ENCODE assay signal across 16 cellular contexts in genomic region chr1:201911827-201912571, GRCh38. TPM values are rescaled to one million over a fixed set of nuclear protein-coding genes. Genes with fewer than 3 reads are reported as not detected.
DNase-seq lines count a peak whose midpoint lies in the region; ATAC-seq, FAIRE-seq and TF ChIP-seq lines count a peak whose summit lies in the region.
"Had no signal": no experiment of that assay in that cellular context is flagged by ENCODE, and none has a peak within 500 bp of the region (broad histone marks: within the 10 kb centered on the region; RNA-seq: fewer than 3 reads in every experiment).

No MANE protein-coding gene starts in this region.

- H3K27ac ChIP-seq in K562 (ENCODE audit: extremely low read depth, low read depth, low read length) (no peak overlapping the region), tibial artery (peak overlapping the region; percentile 92 to 94)
- H3K27ac ChIP-seq: BLaER1, RWPE1 had no signal

- H3K4me1 ChIP-seq in Loucy (ENCODE audit: insufficient read depth, low read length, poor library complexity, severe bottlenecking) (peaks cover 11% of the 10 kb centered on the region), K562 (replicated peaks in 1 of 2; ENCODE audit: control insufficient read depth in 2 of 2, insufficient read depth in 2 of 2, low read length in 2 of 2) (peaks cover 6 to 10% of the 10 kb centered on the region in 2 experiments; a peak in 4 of 5 replicates), tibial artery (peaks cover 0 to 100% (median 96%) of the 10 kb centered on the region in 4 donors)
- H3K4me1 ChIP-seq: BLaER1 had no signal

- H4K20me1 ChIP-seq in Loucy (ENCODE audit: insufficient read depth, low read length, poor library complexity, severe bottlenecking), result no peaks in the 10 kb centered on the region
- H4K20me1 ChIP-seq in K562 (replicated peaks; ENCODE audit: control insufficient read depth, insufficient read depth, low read length), result no peaks in the 10 kb centered on the region
- H4K20me1 ChIP-seq: BLaER1 had no signal

- H3K36me3 ChIP-seq in Loucy (ENCODE audit: insufficient read depth, low read length) (no peaks in the 10 kb centered on the region), K562 (ENCODE audit: control insufficient read depth, insufficient read depth, low read length) (no peaks in the 10 kb centered on the region), tibial artery (peaks cover 23 to 67% (median 30%) of the 10 kb centered on the region in 3 donors)
- H3K36me3 ChIP-seq: BLaER1 had no signal

- H3K4me2 ChIP-seq in Loucy (ENCODE audit: low read depth, low read length, poor library complexity, severe bottlenecking), result no peak overlapping the region
- H3K4me2 ChIP-seq in K562 (ENCODE audit: insufficient read depth, low read length), result no peak overlapping the region
- H3K4me2 ChIP-seq: BLaER1 had no signal

- peak overlapping the region; percentile 60; the same call in 1 of the 2 replicates for H2AFZ ChIP-seq in Loucy (ENCODE audit: low read length)
- 0 out of 2 replicates have a peak overlapping the region, but pooled peaks have one; percentile 21 for H2AFZ ChIP-seq in K562 (ENCODE audit: low read depth, low read length)

- H3K27me3 Mint-ChIP-seq in neural crest cell (ENCODE audit: low read depth), result no peaks in the 10 kb centered on the region
- H3K27me3 Mint-ChIP-seq: stimulated activated naive CD8-positive, alpha-beta T cell treated with anti-CD3 and anti-CD28 coated beads, Interleukin-15, Interleukin-2, amounts not matched to agents 100 ng/mL and 50 ng/mL, for 24 hours had no signal

- in situ Hi-C loops in K562 (cut with MboI), result no loop called here

- no peaks in the 10 kb centered on the region for H3K9me3 Mint-ChIP-seq in neural crest cell
- H3K9me3 Mint-ChIP-seq: activated CD8-positive, alpha-beta T cell treated with anti-CD3 and anti-CD28 coated beads for 36 hours; activated naive CD8-positive, alpha-beta T cell treated with anti-CD3 and anti-CD28 coated beads, Interleukin-2, amount 50 U/mL, for 24 hours; HFFc6; IgD-negative memory B cell; stimulated activated naive CD8-positive, alpha-beta T cell treated with anti-CD3 and anti-CD28 coated beads, Interleukin-15, Interleukin-2, amounts not matched to agents 100 ng/mL and 50 ng/mL, for 24 hours had no signal

- FAIRE-seq in K562 (lab: Jason Lieb, UNC), result no peak

- no peaks in the 10 kb centered on the region for H3K79me2 ChIP-seq in Loucy (ENCODE audit: insufficient read depth, low read length)
- H3K79me2 ChIP-seq in K562 (ENCODE audit: control insufficient read depth, insufficient read depth, low read length), result no peaks in the 10 kb centered on the region

- POLR2A ChIA-PET in K562 (lab: Yijun Ruan, JAX), result interaction anchor here (0.9 to 1.8 kb wide), 4 partner anchors 8 to 50 kb away, joined by 3 to 10 read pairs (median 6); partner anchors contain the start of gene TIMM17A

- BruUV-seq in K562 (replicated peaks; lab: Mats Ljungman, UMichigan), result no TSS peak

- ATAC-seq in K562, result no peak
- ATAC-seq: activated CD8-positive, alpha-beta T cell treated with anti-CD3 and anti-CD28 coated beads for 36 hours; activated naive CD8-positive, alpha-beta T cell treated with anti-CD3 and anti-CD28 coated beads, Interleukin-2, amount 50 U/mL, for 24 hours; left lobe of liver had no signal

- no peaks in the 10 kb centered on the region for H3K9me1 ChIP-seq in K562 (ENCODE audit: control insufficient read depth, insufficient read depth, low read length)

- TF ChIP-seq POLR2A in K562 (conservative IDR thresholded peaks at IDR 0.05), result no peak

- TF ChIP-seq CTCF in Loucy (conservative IDR thresholded peaks at IDR 0.05; ENCODE audit: low read length) (no peak), K562 (IDR thresholded peaks at IDR 0.05 in 2 of 3, conservative IDR thresholded peaks at IDR 0.05 in 1 of 3; ENCODE audit: insufficient read depth in 2 of 3, low read depth in 1 of 3, low read length in 3 of 3) (no peak), neural crest cell (conservative IDR thresholded peaks at IDR 0.05) (no peak), tibial artery (IDR thresholded peaks at IDR 0.05) (no peak)

- H3K4me3 ChIP-seq in Loucy (ENCODE audit: low read length, poor library complexity, severe bottlenecking), result no peak overlapping the region
- no peak overlapping the region for H3K4me3 ChIP-seq in K562
- no peak overlapping the region for H3K4me3 ChIP-seq in tibial artery
- H3K4me3 ChIP-seq: BLaER1 had no signal

- H3K9me2 ChIP-seq in Loucy (replicated peaks; ENCODE audit: low read depth, low read length), result no peaks in the 10 kb centered on the region

- CTCF ChIA-PET in K562 (lab: Yijun Ruan, JAX; ENCODE audit: low intra/inter-chr PET ratio), result no interaction called here

- TF ChIP-seq RAD21 in K562 (CRISPR knock-in tag; conservative IDR thresholded peaks at IDR 0.05 in 1 of 2, IDR thresholded peaks at IDR 0.05 in 1 of 2), result no peak

- DNase-seq in K562 (ENCODE audit: extremely low read depth in 1 of 4, low spot score in 3 of 4), result peak in 1 of 4 experiments; percentile 34
- no peak for DNase-seq in neural crest cell (ENCODE audit: low read depth, low spot score)
- no peak for DNase-seq in tibial artery
- no peak for DNase-seq in OCI-M2 (lab: John Stamatoyannopoulos, UW; ENCODE audit: unreplicated experiment)
- no peak for DNase-seq in NCI-H748 treated with DMSO at 0.1 percent for 48 hours (lab: John Stamatoyannopoulos, UW)
- no peak for DNase-seq in AML-193 (lab: John Stamatoyannopoulos, UW)
- DNase-seq: activated CD8-positive, alpha-beta T cell treated with anti-CD3 and anti-CD28 coated beads for 36 hours; activated naive CD8-positive, alpha-beta T cell treated with anti-CD3 and anti-CD28 coated beads, Interleukin-2, amount 50 U/mL, for 24 hours; DMS153; HFFc6 had no signal

- H3K4me1 Mint-ChIP-seq in neural crest cell, result peaks cover 17% of the 10 kb centered on the region

- H3K27ac Mint-ChIP-seq in neural crest cell (ENCODE audit: unreplicated experiment), result peak overlapping the region; percentile 78
- H3K27ac Mint-ChIP-seq: activated CD8-positive, alpha-beta T cell treated with anti-CD3 and anti-CD28 coated beads for 36 hours; activated naive CD8-positive, alpha-beta T cell treated with anti-CD3 and anti-CD28 coated beads, Interleukin-2, amount 50 U/mL, for 24 hours; HFFc6; stimulated activated naive CD8-positive, alpha-beta T cell treated with anti-CD3 and anti-CD28 coated beads, Interleukin-15, Interleukin-2, amounts not matched to agents 100 ng/mL and 50 ng/mL, for 24 hours had no signal

- H3K4me3 Mint-ChIP-seq in neural crest cell, result no peak overlapping the region
- H3K4me3 Mint-ChIP-seq: activated CD8-positive, alpha-beta T cell treated with anti-CD3 and anti-CD28 coated beads for 36 hours; activated naive CD8-positive, alpha-beta T cell treated with anti-CD3 and anti-CD28 coated beads, Interleukin-2, amount 50 U/mL, for 24 hours; HFFc6; IgD-negative memory B cell; stimulated activated naive CD8-positive, alpha-beta T cell treated with anti-CD3 and anti-CD28 coated beads, Interleukin-15, Interleukin-2, amounts not matched to agents 100 ng/mL and 50 ng/mL, for 24 hours had no signal

- no peaks in the 10 kb centered on the region for H3K36me3 Mint-ChIP-seq in neural crest cell (ENCODE audit: low read depth)
- H3K36me3 Mint-ChIP-seq: IgD-negative memory B cell had no signal

- H3F3A ChIP-seq in Loucy (ENCODE audit: low read depth), result no peaks in the 10 kb centered on the region

- no peak overlapping the region for H3K9ac ChIP-seq in Loucy (ENCODE audit: low read depth, low read length, poor library complexity, severe bottlenecking)
- H3K9ac ChIP-seq in K562 (ENCODE audit: insufficient read depth in 1 of 2, low read depth in 2 of 2, low read length in 2 of 2), result 0 out of 4 replicates have a peak overlapping the region, but pooled peaks of 1 of the 2 experiments have one; percentile 10
- H3K9ac ChIP-seq: BLaER1 had no signal

- no peak for TF ChIP-seq EP300 in K562 (IDR thresholded peaks at IDR 0.05; ENCODE audit: low read length)

- H3K9me3 ChIP-seq in Loucy (ENCODE audit: insufficient read depth, low read depth, low read length), result no peaks in the 10 kb centered on the region
- H3K9me3 ChIP-seq in K562 (replicated peaks; ENCODE audit: control insufficient read depth, insufficient read depth, low read depth, low read length), result no peaks in the 10 kb centered on the region
- H3K9me3 ChIP-seq in tibial artery, result no peaks in the 10 kb centered on the region
- H3K9me3 ChIP-seq: BLaER1 had no signal

- intact Hi-C loops in K562 (cut with micrococcal nuclease), result no loop called here
- intact Hi-C loops in tibial artery (cut with DNase I; ENCODE audit: low total_unique reads), result no loop called here

- H3K27me3 ChIP-seq in Loucy (ENCODE audit: insufficient read depth, low read length, poor library complexity, severe bottlenecking), result no peaks in the 10 kb centered on the region
- no peaks in the 10 kb centered on the region for H3K27me3 ChIP-seq in K562 (ENCODE audit: control insufficient read depth in 2 of 2, insufficient read depth in 2 of 2, low read length in 2 of 2)
- H3K27me3 ChIP-seq in tibial artery, result no peaks in the 10 kb centered on the region
- H3K27me3 ChIP-seq: BLaER1 had no signal

- whole genome bisulfite sequencing in K562 (ENCODE audit: insufficient coverage, low coverage, missing lambda C conversion rate), result 18% methylated on average over 4 of the region's 4 CpGs

RNA-seq across cellular contexts. Expression of gene SHISA4, which starts 23.3 kb away (rescaled TPM):
- 0.74 and 2.5 TPM in 2 replicates for total RNA-seq in K562 (2011; cell fraction: chromatin; rRNA removed; ENCODE audit: low replicate concordance)
- total RNA-seq in K562 (2011; cell fraction: nucleolus; rRNA removed), result 1.8 and 3.3 TPM in 2 replicates
- total RNA-seq in K562 (2011; cell fraction: nucleoplasm; rRNA removed), result 2.2 and 3.8 TPM in 2 replicates
- total RNA-seq in K562 (2014; rRNA removed) (0.68 and 1.0 TPM in 2 replicates), K562 (2014; rRNA removed; fragmentation: Illumina TruSeq; extraction: Trizol) (0.15 TPM in 1 of 2 replicates, not detected in the other), K562 (2015; rRNA removed; fragmentation: Illumina TruSeq; extraction: Trizol) (0.19 and 0.43 TPM in 2 replicates), K562 (2021) (0.40 and 0.84 TPM in 2 replicates), neural crest cell (10.8 and 11.7 TPM in 2 replicates)
- polyA plus RNA-seq in K562 (2011; rRNA removed) (0.95 and 1.2 TPM in 2 replicates), K562 (2014; fragmentation: Illumina TruSeq; extraction: Trizol) (0.27 and 0.75 TPM in 2 replicates), K562 (2014; fragmentation: Nextera tagmentation; extraction: Ambion mirVana) (not detected), K562 (2014; rRNA removed) (0.73 and 0.81 TPM in 2 replicates)
- 1.3 and 5.2 TPM in 2 replicates for polyA plus RNA-seq in K562 (2011; cell fraction: cytosol; rRNA removed)
- polyA plus RNA-seq in K562 (2011; cell fraction: nucleus; rRNA removed), result 1.3 and 4.0 TPM in 2 replicates
- polyA plus RNA-seq in K562 (2012), result 0.74 and 2.6 TPM in 2 replicates
- polyA minus RNA-seq in K562 (2011; rRNA and poly(A)+ RNA removed), result 0.21 and 1.1 TPM in 2 replicates
- polyA minus RNA-seq in K562 (2011; cell fraction: cytosol; rRNA and poly(A)+ RNA removed), result not detected in 2 replicates
- polyA minus RNA-seq in K562 (2011; cell fraction: nucleus; rRNA and poly(A)+ RNA removed), result 0.54 and 1.1 TPM in 2 replicates

RNA-seq across cellular contexts. Expression of gene LMOD1, which starts 34.3 kb away (rescaled TPM):
- total RNA-seq in K562 (2011; cell fraction: chromatin; rRNA removed; ENCODE audit: low replicate concordance), result 0.65 and 1.6 TPM in 2 replicates
- total RNA-seq in K562 (2011; cell fraction: nucleolus; rRNA removed), result 1.4 and 1.7 TPM in 2 replicates
- total RNA-seq in K562 (2011; cell fraction: nucleoplasm; rRNA removed), result 0.92 and 1.5 TPM in 2 replicates
- 0.54 and 0.69 TPM in 2 replicates for total RNA-seq in K562 (2014; rRNA removed)
- 0.16 and 0.22 TPM in 2 replicates for total RNA-seq in K562 (2014; rRNA removed; fragmentation: Illumina TruSeq; extraction: Trizol)
- 0.15 and 0.22 TPM in 2 replicates for total RNA-seq in K562 (2015; rRNA removed; fragmentation: Illumina TruSeq; extraction: Trizol)
- total RNA-seq in K562 (2021), result 0.42 and 0.54 TPM in 2 replicates
- 0.28 and 0.43 TPM in 2 replicates for polyA plus RNA-seq in K562 (2011; rRNA removed)
- polyA plus RNA-seq in K562 (2011; cell fraction: cytosol; rRNA removed), result 0.24 and 0.48 TPM in 2 replicates
- 0.65 and 1.5 TPM in 2 replicates for polyA plus RNA-seq in K562 (2011; cell fraction: nucleus; rRNA removed)
- 0.33 and 0.69 TPM in 2 replicates for polyA plus RNA-seq in K562 (2012)
- polyA plus RNA-seq in K562 (2014; fragmentation: Illumina TruSeq; extraction: Trizol), result 0.40 and 0.45 TPM in 2 replicates
- polyA plus RNA-seq in K562 (2014; fragmentation: Nextera tagmentation; extraction: Ambion mirVana), result under 1 TPM in 1 of 2 experiments, not detected in 1; 0.03 TPM
- polyA plus RNA-seq in K562 (2014; rRNA removed), result 0.33 and 0.39 TPM in 2 replicates
- polyA minus RNA-seq in K562 (2011; rRNA and poly(A)+ RNA removed), result 0.27 and 0.60 TPM in 2 replicates
- 0.38 TPM in 1 of 2 replicates, not detected in the other for polyA minus RNA-seq in K562 (2011; cell fraction: cytosol; rRNA and poly(A)+ RNA removed)
- polyA minus RNA-seq in K562 (2011; cell fraction: nucleus; rRNA and poly(A)+ RNA removed), result 0.56 and 0.81 TPM in 2 replicates
- 0.19 and 0.39 TPM in 2 replicates for total RNA-seq in neural crest cell
- total RNA-seq: activated CD8-positive, alpha-beta T cell treated with anti-CD3 and anti-CD28 coated beads for 36 hours had no signal
- polyA plus RNA-seq: IgD-negative memory B cell had no signal

RNA-seq across cellular contexts. Expression of gene TIMM17A, which starts 43.3 kb away (rescaled TPM):
- 89.8 and 171 TPM in 2 replicates for total RNA-seq in K562 (2011; cell fraction: chromatin; rRNA removed; ENCODE audit: low replicate concordance)
- 62.5 and 62.7 TPM in 2 replicates for total RNA-seq in K562 (2011; cell fraction: nucleolus; rRNA removed)
- 108 and 147 TPM in 2 replicates for total RNA-seq in K562 (2011; cell fraction: nucleoplasm; rRNA removed)
- 116 and 131 TPM in 2 replicates for total RNA-seq in K562 (2014; rRNA removed)
- 226 and 256 TPM in 2 replicates for total RNA-seq in K562 (2014; rRNA removed; fragmentation: Illumina TruSeq; extraction: Trizol)
- 158 and 173 TPM in 2 replicates for total RNA-seq in K562 (2015; rRNA removed; fragmentation: Illumina TruSeq; extraction: Trizol)
- 179 and 180 TPM in 2 replicates for total RNA-seq in K562 (2021)
- 197 and 262 TPM in 2 replicates for polyA plus RNA-seq in K562 (2011; rRNA removed)
- 61.6 and 97.5 TPM in 2 replicates for polyA plus RNA-seq in K562 (2011; cell fraction: cytosol; rRNA removed)
- 58.4 and 74.7 TPM in 2 replicates for polyA plus RNA-seq in K562 (2011; cell fraction: nucleus; rRNA removed)
- 85.8 and 148 TPM in 2 replicates for polyA plus RNA-seq in K562 (2012)
- polyA plus RNA-seq in K562 (2014; fragmentation: Illumina TruSeq; extraction: Trizol), result 146 and 154 TPM in 2 replicates
- polyA plus RNA-seq in K562 (2014; fragmentation: Nextera tagmentation; extraction: Ambion mirVana), result 100 to 1,000 TPM; 676 to 744 TPM
- polyA plus RNA-seq in K562 (2014; rRNA removed), result 155 and 178 TPM in 2 replicates
- 94.8 and 116 TPM in 2 replicates for polyA minus RNA-seq in K562 (2011; rRNA and poly(A)+ RNA removed)
- polyA minus RNA-seq in K562 (2011; cell fraction: cytosol; rRNA and poly(A)+ RNA removed), result 31.9 and 42.0 TPM in 2 replicates
- polyA minus RNA-seq in K562 (2011; cell fraction: nucleus; rRNA and poly(A)+ RNA removed), result 29.8 and 43.9 TPM in 2 replicates
- 59.6 and 63.9 TPM in 2 replicates for total RNA-seq in neural crest cell
